In genomic region chr6:11232177-11232967, GRCh38 we compare ENCODE assay signal across 8 cellular contexts. TPM values are rescaled to one million over a fixed set of nuclear protein-coding genes. Genes with fewer than 3 reads are reported as not detected.
A peak's percentile ranks its signal among the peaks of the same experiment; 100 is the strongest.
DNase-seq lines count a peak whose midpoint lies in the region; ATAC-seq, FAIRE-seq and TF ChIP-seq lines count a peak whose summit lies in the region.

Gene NEDD9, minus strand, starts transcription at chr6:11232668. Its CDS starts 153 bp downstream, at chr6:11232515.

- H4K20me1 ChIP-seq in hepatocyte (ENCODE audit: insufficient read depth, poor library complexity, severe bottlenecking): peaks cover 5% of the 10 kb centered on the region

- in situ Hi-C loops in astrocyte of the cerebellum (cut with HindIII; ENCODE audit: low sequenced_read_pairs): no loop called here

- H3K27ac ChIP-seq in hepatocyte: peak within 1 kb of the TSS; percentile 92

- no peaks in the 10 kb centered on the region for H3K36me3 ChIP-seq in hepatocyte (replicated peaks; ENCODE audit: insufficient read depth, low read depth)

- ATAC-seq in HG02981 (IDR thresholded peaks at IDR 0.05; ENCODE audit: unreplicated experiment): peak; percentile 97

- WGBS in hepatocyte (ENCODE audit: low lambda C conversion rate, missing lambda C conversion rate): 2% methylated on average over 31 of the region's 31 CpGs

- peak within 1 kb of the TSS; percentile 83 for H3K4me3 ChIP-seq in astrocyte of the cerebellum (ENCODE audit: low read depth, low read length)
- H3K4me3 ChIP-seq in hepatocyte: peak within 1 kb of the TSS; percentile 62

- TF ChIP-seq CTCF in astrocyte of the cerebellum (IDR thresholded peaks at IDR 0.05; ENCODE audit: low read depth, low read length, missing control alignments) (no peak), hepatocyte (IDR thresholded peaks at IDR 0.05; ENCODE audit: poor library complexity) (no peak)

- H3K9me2 ChIP-seq in hepatocyte (replicated peaks; ENCODE audit: insufficient read depth): no peaks in the 10 kb centered on the region

- H3K9me3 ChIP-seq in hepatocyte (ENCODE audit: low read depth): no peaks in the 10 kb centered on the region

- DNase-seq in GM18507 (ENCODE audit: extremely low spot score, insufficient read length, low read depth): peak; percentile 81
- DNase-seq in NCI-H2029 treated with DMSO at 0.1 percent for 48 hours (lab: John Stamatoyannopoulos, UW): peak; percentile 97
- peak; percentile 94 for DNase-seq in T-helper 9 cell
- DNase-seq in astrocyte of the cerebellum (ENCODE audit: low read depth): peak; percentile 95
- peak; percentile 97 for DNase-seq in hepatocyte (ENCODE audit: low spot score)
- peak; percentile 94 for DNase-seq in renal cortical epithelial cell (ENCODE audit: low read depth)
- DNase-seq in cortex of kidney (lab: John Stamatoyannopoulos, UW): no peak

- H2AFZ ChIP-seq in hepatocyte: peak within 1 kb of the TSS; percentile 19

- peaks cover 26% of the 10 kb centered on the region for H3K4me1 ChIP-seq in hepatocyte (ENCODE audit: insufficient read depth)

- H3K4me2 ChIP-seq in hepatocyte: peak within 1 kb of the TSS; percentile 77

- no peaks in the 10 kb centered on the region for H3K27me3 ChIP-seq in hepatocyte

- H3K79me2 ChIP-seq in hepatocyte: peaks cover 36% of the 10 kb centered on the region

- FAIRE-seq in GM18507 (lab: Jason Lieb, UNC): peak; percentile 98

RNA-seq across cellular contexts. Expression of gene NEDD9, which starts in this region (rescaled TPM):
- total RNA-seq in hepatocyte (55.1 and 57.3 TPM in 2 replicates), renal cortical epithelial cell (86.7 and 131 TPM in 2 replicates)
- polyA plus RNA-seq in hepatocyte: 59.3 and 67.1 TPM in 2 replicates
